ENCODE assay signal across 23 cellular contexts in genomic region chr9:5073701-5074100, GRCh38.
DNase-seq lines count a peak whose midpoint lies in the region; ATAC-seq, FAIRE-seq and TF ChIP-seq lines count a peak whose summit lies in the region.
"Had no signal": no experiment of that assay in that cellular context is flagged by ENCODE, and none has a peak within 500 bp of the region (broad histone marks: within the 10 kb centered on the region; RNA-seq: fewer than 3 reads in every experiment).

No MANE protein-coding gene starts in this region.

- in situ Hi-C loops in GM12878 (cut with MboI) = loop anchor here (5.0 kb wide), 2 partner anchors 354 to 529 kb away; no protein-coding TSS in a partner anchor

- DNase-seq in GM06990 (ENCODE audit: extremely low read depth, insufficient read length) (no peak), LNCaP clone FGC (ENCODE audit: low read depth) (no peak), GM12878 (ENCODE audit: low read depth, low spot score) (no peak), natural killer cell (no peak), left lobe of liver (ENCODE audit: low spot score) (no peak), SKM-1 (lab: John Stamatoyannopoulos, UW; ENCODE audit: unreplicated experiment) (no peak)
- DNase-seq in stimulated activated naive CD8-positive, alpha-beta T cell treated with anti-CD3 and anti-CD28 coated beads, Interleukin-15, amount 100 ng/mL, for 72 hours = no peak
- DNase-seq: activated CD4-positive, alpha-beta T cell treated with anti-CD3 and anti-CD28 coated beads for 48 hours; activated effector memory CD4-positive, alpha-beta T cell treated with Interleukin-2 at 50 U/mL for 16 hours; anterior cingulate cortex; Calu3; effector memory CD8-positive, alpha-beta T cell; heart right ventricle; NCI-H1092; NCI-H2107; NCI-H524 treated with DMSO at 0.1 percent for 48 hours; ovary; uterus had no signal

- no peak overlapping the region for H3K4me2 ChIP-seq in GM12878 (ENCODE audit: control insufficient read depth, insufficient read depth)

- POLR2A ChIA-PET in GM12878 (lab: Charles Lee) = interaction anchor here (0.7 kb wide), 1 partner anchor 51 kb away, joined by 4 read pairs; no protein-coding TSS in a partner anchor

- intact Hi-C loops in GM12878 (cut with micrococcal nuclease; ENCODE audit: unreplicated experiment) (loop anchor here (5.0 to 10.0 kb wide), 2 partner anchors 319 to 354 kb away; no protein-coding TSS in a partner anchor), natural killer cell (cut with micrococcal nuclease) (no loop called here)

- SMC1A ChIA-PET in GM12878 (lab: Charles Lee; ENCODE audit: uncharacterized antibody, unreplicated experiment) = interaction anchor here (1.5 kb wide), 1 partner anchor 515 kb away, joined by 4 read pairs; no protein-coding TSS in a partner anchor

- TF ChIP-seq RAD21 in GM12878 (IDR thresholded peaks at IDR 0.05; ENCODE audit: insufficient read depth, low read depth, low read length) = peak; percentile 39; the same call in 1 of the 2 replicates

- TF ChIP-seq POLR2A in GM12878 (IDR thresholded peaks at IDR 0.05; ENCODE audit: low read depth, low read length) = no peak

- TF ChIP-seq CTCF in GM06990 (IDR thresholded peaks at IDR 0.05; ENCODE audit: insufficient read depth, low read length, poor library complexity, severe bottlenecking) = peak; percentile 15
- 0 out of 2 replicates have a peak, but pooled peaks have one; percentile 22 for TF ChIP-seq CTCF in LNCaP clone FGC (IDR thresholded peaks at IDR 0.05; ENCODE audit: control insufficient read depth, extremely low read depth, insufficient read depth)
- TF ChIP-seq CTCF in GM12878 (IDR thresholded peaks at IDR 0.05 in 2 of 3, conservative IDR thresholded peaks at IDR 0.05 in 1 of 3; ENCODE audit: control insufficient read depth in 2 of 3, extremely low read depth in 1 of 3, insufficient read depth in 1 of 3, low read depth in 3 of 3, low read length in 3 of 3) = peak in 1 of 3 experiments; percentile 49; a peak in 2 of 6 replicates
- no peak for TF ChIP-seq CTCF in natural killer cell (IDR thresholded peaks at IDR 0.05)

- no peak for FAIRE-seq in GM12878 (lab: Jason Lieb, UNC)
- FAIRE-seq: K562, keratinocyte, RCC 7860 had no signal

- H3K4me1 Mint-ChIP-seq in stimulated activated naive CD8-positive, alpha-beta T cell treated with anti-CD3 and anti-CD28 coated beads, Interleukin-15, amount 100 ng/mL, for 72 hours = no peaks in the 10 kb centered on the region
- H3K4me1 Mint-ChIP-seq in natural killer cell = no peaks in the 10 kb centered on the region

- H3K79me2 ChIP-seq in GM12878 (ENCODE audit: control insufficient read depth, insufficient read depth, low read length) = no peaks in the 10 kb centered on the region

- peaks cover 5% of the 10 kb centered on the region; the same call in 1 of the 2 replicates for H3K4me1 ChIP-seq in GM12878 (ENCODE audit: control insufficient read depth, insufficient read depth, low read length)
- H3K4me1 ChIP-seq: HAP-1, uterus had no signal

- no peaks in the 10 kb centered on the region for H3K27me3 Mint-ChIP-seq in stimulated activated naive CD8-positive, alpha-beta T cell treated with anti-CD3 and anti-CD28 coated beads, Interleukin-15, amount 100 ng/mL, for 72 hours
- H3K27me3 Mint-ChIP-seq in natural killer cell (ENCODE audit: low read depth in 2 of 2) = no peaks in the 10 kb centered on the region
- H3K27me3 Mint-ChIP-seq: effector memory CD8-positive, alpha-beta T cell had no signal

- H3K36me3 ChIP-seq in GM06990 (ENCODE audit: control insufficient read depth, insufficient read depth, low read length) = no peaks in the 10 kb centered on the region; the same call in 1 of the 2 replicates
- H3K36me3 ChIP-seq in GM12878 (ENCODE audit: control insufficient read depth in 2 of 2, insufficient read depth in 2 of 2, low read length in 1 of 2) = peaks cover 0 to 15% of the 10 kb centered on the region in 2 experiments; a peak in 1 of 4 replicates
- H3K36me3 ChIP-seq: ovary, uterus had no signal

- H3K4me3 ChIP-seq in GM06990 (replicated peaks; ENCODE audit: low read depth, low read length) (no peak overlapping the region), LNCaP clone FGC (ENCODE audit: low read depth, low read length) (no peak overlapping the region), GM12878 (no peak overlapping the region)
- H3K4me3 ChIP-seq: HAP-1, heart right ventricle, K562, ovary, uterus had no signal

- H3K9me3 Mint-ChIP-seq in stimulated activated naive CD8-positive, alpha-beta T cell treated with anti-CD3 and anti-CD28 coated beads, Interleukin-15, amount 100 ng/mL, for 72 hours = no peaks in the 10 kb centered on the region
- no peaks in the 10 kb centered on the region for H3K9me3 Mint-ChIP-seq in natural killer cell
- H3K9me3 Mint-ChIP-seq: effector memory CD8-positive, alpha-beta T cell had no signal

- no peaks in the 10 kb centered on the region for H3K27me3 ChIP-seq in GM06990 (replicated peaks; ENCODE audit: control insufficient read depth, insufficient read depth, low read length)
- no peaks in the 10 kb centered on the region for H3K27me3 ChIP-seq in GM12878 (replicated peaks in 1 of 2; ENCODE audit: control insufficient read depth in 2 of 2, insufficient read depth in 2 of 2, low read length in 1 of 2)
- H3K27me3 ChIP-seq: heart right ventricle, ovary, uterus had no signal

- no peak for TF ChIP-seq EP300 in GM12878 (IDR thresholded peaks at IDR 0.05; ENCODE audit: borderline replicate concordance in 1 of 2, control insufficient read depth in 1 of 2, low read depth in 2 of 2, low read length in 2 of 2)

- H2AFZ ChIP-seq in GM12878 (ENCODE audit: control insufficient read depth, low read depth, low read length) = no peak overlapping the region

- no TSS peak for BruUV-seq in GM12878 (replicated peaks; lab: Mats Ljungman, UMichigan)

- peaks cover 14% of the 10 kb centered on the region for H3K36me3 Mint-ChIP-seq in natural killer cell

- H3K9ac ChIP-seq in GM12878 (ENCODE audit: control insufficient read depth, insufficient read depth, low read length) = no peak overlapping the region

- CTCF ChIA-PET in GM12878 (lab: Yijun Ruan, JAX) = interaction anchor here (1.0 kb wide), 1 partner anchor 367 kb away, joined by 4 read pairs; no protein-coding TSS in a partner anchor

- no peaks in the 10 kb centered on the region for H4K20me1 ChIP-seq in GM12878 (ENCODE audit: control insufficient read depth, insufficient read depth)

- H3K9me3 ChIP-seq in GM12878 (replicated peaks; ENCODE audit: control insufficient read depth, insufficient read depth, low read length) = no peaks in the 10 kb centered on the region
- H3K9me3 ChIP-seq: HAP-1, heart right ventricle, ovary, uterus had no signal

- ATAC-seq in GM19324 (IDR thresholded peaks at IDR 0.05; ENCODE audit: low FRiP score, unreplicated experiment) = peak; percentile 63
- peak; percentile 65 for ATAC-seq in GM12878
- no peak for ATAC-seq in stimulated activated naive CD8-positive, alpha-beta T cell treated with anti-CD3 and anti-CD28 coated beads, Interleukin-15, amount 100 ng/mL, for 72 hours
- no peak for ATAC-seq in natural killer cell
- ATAC-seq in left lobe of liver = no peak
- ATAC-seq: effector memory CD8-positive, alpha-beta T cell; heart right ventricle; K562 had no signal

- H3K27ac Mint-ChIP-seq in stimulated activated naive CD8-positive, alpha-beta T cell treated with anti-CD3 and anti-CD28 coated beads, Interleukin-15, amount 100 ng/mL, for 72 hours = no peak overlapping the region
- H3K27ac Mint-ChIP-seq in natural killer cell = no peak overlapping the region

- RAD21 ChIA-PET in GM12878 (lab: Charles Lee; ENCODE audit: unreplicated experiment) = interaction anchor here (0.6 to 1.6 kb wide), 4 partner anchors 248 to 369 kb away, joined by 3 to 6 read pairs (median 4); no protein-coding TSS in a partner anchor

- no peak overlapping the region for H3K27ac ChIP-seq in GM12878 (ENCODE audit: control insufficient read depth, insufficient read depth)
- H3K27ac ChIP-seq: heart right ventricle, ovary, uterus had no signal

- H3K4me3 Mint-ChIP-seq in stimulated activated naive CD8-positive, alpha-beta T cell treated with anti-CD3 and anti-CD28 coated beads, Interleukin-15, amount 100 ng/mL, for 72 hours = no peak overlapping the region
- H3K4me3 Mint-ChIP-seq in natural killer cell = no peak overlapping the region
- H3K4me3 Mint-ChIP-seq: effector memory CD8-positive, alpha-beta T cell had no signal

- WGBS in GM12878 (ENCODE audit: insufficient coverage, insufficient replicate concordance, low lambda C conversion rate, missing lambda C conversion rate) = 5% methylated on average over 1 of the region's 1 CpG

TF ChIP-seq in GM12878, 131 proteins besides CTCF, POLR2A, EP300 and RAD21:
- peak; percentile 49; the same call in 1 of the 2 replicates for TF ChIP-seq SMC3 (IDR thresholded peaks at IDR 0.05; ENCODE audit: borderline replicate concordance, low read length)
- TF ChIP-seq, protein P1, sequence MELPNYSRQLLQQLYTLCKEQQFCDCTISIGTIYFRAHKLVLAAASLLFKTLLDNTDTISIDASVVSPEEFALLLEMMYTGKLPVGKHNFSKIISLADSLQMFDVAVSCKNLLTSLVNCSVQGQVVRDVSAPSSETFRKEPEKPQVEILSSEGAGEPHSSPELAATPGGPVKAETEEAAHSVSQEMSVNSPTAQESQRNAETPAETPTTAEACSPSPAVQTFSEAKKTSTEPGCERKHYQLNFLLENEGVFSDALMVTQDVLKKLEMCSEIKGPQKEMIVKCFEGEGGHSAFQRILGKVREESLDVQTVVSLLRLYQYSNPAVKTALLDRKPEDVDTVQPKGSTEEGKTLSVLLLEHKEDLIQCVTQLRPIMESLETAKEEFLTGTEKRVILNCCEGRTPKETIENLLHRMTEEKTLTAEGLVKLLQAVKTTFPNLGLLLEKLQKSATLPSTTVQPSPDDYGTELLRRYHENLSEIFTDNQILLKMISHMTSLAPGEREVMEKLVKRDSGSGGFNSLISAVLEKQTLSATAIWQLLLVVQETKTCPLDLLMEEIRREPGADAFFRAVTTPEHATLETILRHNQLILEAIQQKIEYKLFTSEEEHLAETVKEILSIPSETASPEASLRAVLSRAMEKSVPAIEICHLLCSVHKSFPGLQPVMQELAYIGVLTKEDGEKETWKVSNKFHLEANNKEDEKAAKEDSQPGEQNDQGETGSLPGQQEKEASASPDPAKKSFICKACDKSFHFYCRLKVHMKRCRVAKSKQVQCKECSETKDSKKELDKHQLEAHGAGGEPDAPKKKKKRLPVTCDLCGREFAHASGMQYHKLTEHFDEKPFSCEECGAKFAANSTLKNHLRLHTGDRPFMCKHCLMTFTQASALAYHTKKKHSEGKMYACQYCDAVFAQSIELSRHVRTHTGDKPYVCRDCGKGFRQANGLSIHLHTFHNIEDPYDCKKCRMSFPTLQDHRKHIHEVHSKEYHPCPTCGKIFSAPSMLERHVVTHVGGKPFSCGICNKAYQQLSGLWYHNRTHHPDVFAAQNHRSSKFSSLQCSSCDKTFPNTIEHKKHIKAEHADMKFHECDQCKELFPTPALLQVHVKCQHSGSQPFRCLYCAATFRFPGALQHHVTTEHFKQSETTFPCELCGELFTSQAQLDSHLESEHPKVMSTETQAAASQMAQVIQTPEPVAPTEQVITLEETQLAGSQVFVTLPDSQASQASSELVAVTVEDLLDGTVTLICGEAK (IDR thresholded peaks at IDR 0.05; ENCODE audit: borderline replicate concordance) = no peak
TF ChIP-seq in GM12878: peak in this region for 1.

Comparison
In these comparisons a context has a peak if more than half of its experiments do, and no peak if none do; other contexts are left out.
1. ATAC-seq: peak in GM19324 (single experiment) and GM12878 (single experiment); none in stimulated activated naive CD8-positive, alpha-beta T cell treated with anti-CD3 and anti-CD28 coated beads, Interleukin-15, amount 100 ng/mL, for 72 hours (single experiment), natural killer cell (0 of 3) and left lobe of liver (single experiment).